In the genomic region with DNA sequence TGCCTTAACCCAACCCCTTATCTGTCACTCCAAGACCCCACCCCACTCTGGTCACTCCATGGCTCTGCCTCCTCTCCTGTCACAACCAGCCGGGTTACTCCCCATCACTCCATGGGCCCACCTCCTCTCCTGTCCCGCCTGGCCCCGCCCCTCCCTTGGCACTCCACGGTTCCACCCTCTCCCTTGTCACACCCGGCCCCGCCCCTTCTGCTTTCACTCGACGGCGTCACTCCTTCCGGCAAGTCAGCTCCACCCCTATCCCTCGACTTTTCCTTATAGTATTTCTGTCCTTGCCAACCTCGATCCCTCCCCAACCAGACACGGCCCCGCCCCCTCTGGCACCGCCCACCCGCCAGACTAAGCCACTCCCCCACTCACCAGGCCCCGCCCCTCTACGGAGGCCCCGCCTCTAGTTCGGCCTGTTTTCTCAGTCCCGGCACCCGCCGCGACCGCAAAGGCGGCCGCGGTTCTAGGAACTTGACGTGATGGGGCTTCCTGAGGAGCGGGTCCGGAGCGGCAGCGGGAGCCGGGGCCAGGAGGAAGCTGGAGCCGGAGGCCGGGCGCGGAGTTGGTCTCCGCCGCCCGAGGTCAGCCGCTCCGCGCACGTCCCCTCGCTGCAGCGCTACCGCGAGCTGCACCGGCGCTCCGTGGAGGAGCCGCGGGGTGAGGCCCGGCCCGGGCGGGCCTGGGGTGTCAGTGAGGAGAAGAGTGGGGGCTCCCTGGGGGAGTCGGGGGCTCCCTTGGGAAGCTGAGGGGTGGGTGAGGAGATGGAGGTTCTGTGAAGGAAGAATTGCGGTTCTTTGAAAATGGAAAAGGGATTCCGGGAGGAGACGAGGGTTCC, we compare ENCODE assay signal across 1 cellular context.
TF ChIP-seq lines count a peak whose summit lies in the region.

A gene with protein sequence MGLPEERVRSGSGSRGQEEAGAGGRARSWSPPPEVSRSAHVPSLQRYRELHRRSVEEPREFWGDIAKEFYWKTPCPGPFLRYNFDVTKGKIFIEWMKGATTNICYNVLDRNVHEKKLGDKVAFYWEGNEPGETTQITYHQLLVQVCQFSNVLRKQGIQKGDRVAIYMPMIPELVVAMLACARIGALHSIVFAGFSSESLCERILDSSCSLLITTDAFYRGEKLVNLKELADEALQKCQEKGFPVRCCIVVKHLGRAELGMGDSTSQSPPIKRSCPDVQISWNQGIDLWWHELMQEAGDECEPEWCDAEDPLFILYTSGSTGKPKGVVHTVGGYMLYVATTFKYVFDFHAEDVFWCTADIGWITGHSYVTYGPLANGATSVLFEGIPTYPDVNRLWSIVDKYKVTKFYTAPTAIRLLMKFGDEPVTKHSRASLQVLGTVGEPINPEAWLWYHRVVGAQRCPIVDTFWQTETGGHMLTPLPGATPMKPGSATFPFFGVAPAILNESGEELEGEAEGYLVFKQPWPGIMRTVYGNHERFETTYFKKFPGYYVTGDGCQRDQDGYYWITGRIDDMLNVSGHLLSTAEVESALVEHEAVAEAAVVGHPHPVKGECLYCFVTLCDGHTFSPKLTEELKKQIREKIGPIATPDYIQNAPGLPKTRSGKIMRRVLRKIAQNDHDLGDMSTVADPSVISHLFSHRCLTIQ (plus strand): TSS at position 452 of the 841 bp plus-strand sequence. CDS start 34 bp downstream, at position 486.

TF ChIP-seq in H1, 55 proteins besides CTCF, POLR2A, EP300 and RAD21 (continues in another document):
- TF ChIP-seq SIX5 (IDR thresholded peaks at IDR 0.05; ENCODE audit: low read depth, low read length) (no peak), TBP (IDR thresholded peaks at IDR 0.05; ENCODE audit: low read depth, low read length) (0 out of 2 replicates have a peak, but pooled peaks have one; percentile 17), PHF8 (conservative IDR thresholded peaks at IDR 0.05; ENCODE audit: low read depth, low read length) (peak; percentile 55), SUZ12 (IDR thresholded peaks at IDR 0.05; ENCODE audit: low read length) (no peak), POU5F1 (IDR thresholded peaks at IDR 0.05; ENCODE audit: low read depth, low read length) (no peak), SP4 (IDR thresholded peaks at IDR 0.05; ENCODE audit: low read length) (no peak; the same call in none of the 2 replicates), RNF2 (IDR thresholded peaks at IDR 0.05; ENCODE audit: borderline replicate concordance, low read depth, low read length, missing control alignments, poor library complexity, severe bottlenecking) (no peak), CTBP2 (IDR thresholded peaks at IDR 0.05; ENCODE audit: borderline replicate concordance, insufficient read depth, insufficient read length, low read length) (no peak), SP1 (IDR thresholded peaks at IDR 0.05; ENCODE audit: low read depth, low read length) (no peak; the same call in 1 of the 2 replicates), TAF7 (optimal IDR thresholded peaks at IDR 0.05; ENCODE audit: borderline replicate concordance, low read depth, low read length) (no peak), CREB1 (IDR thresholded peaks at IDR 0.05) (peak; percentile 70; the same call in 1 of the 2 replicates), FOSL1 (IDR thresholded peaks at IDR 0.05; ENCODE audit: insufficient read depth, low read depth, low read length) (no peak), SIRT6 (IDR thresholded peaks at IDR 0.05; ENCODE audit: low read length) (no peak), RXRA (IDR thresholded peaks at IDR 0.05; ENCODE audit: insufficient read depth, low read depth, low read length) (no peak), SRF (IDR thresholded peaks at IDR 0.05; ENCODE audit: low read depth, low read length) (no peak), BCL11A (IDR thresholded peaks at IDR 0.05; ENCODE audit: low read depth in 2 of 2, low read length in 2 of 2) (no peak), ZNF274 (IDR thresholded peaks at IDR 0.05; ENCODE audit: borderline replicate concordance, extremely low read depth, low read length) (no peak), EZH2 (IDR thresholded peaks at IDR 0.05; ENCODE audit: low read depth, low read length, severe bottlenecking) (no peak), HDAC2 (IDR thresholded peaks at IDR 0.05; ENCODE audit: borderline replicate concordance in 1 of 2, low read depth in 2 of 2, low read length in 2 of 2) (peak in 1 of 2 experiments; percentile 55; a peak in 2 of 4 replicates), NANOG (IDR thresholded peaks at IDR 0.05; ENCODE audit: insufficient read depth, low read depth, low read length, poor library complexity, severe bottlenecking) (no peak), CBX5 (IDR thresholded peaks at IDR 0.05; ENCODE audit: low read depth, low read length) (no peak), RFX5 (IDR thresholded peaks at IDR 0.05; ENCODE audit: borderline replicate concordance, low read depth, low read length) (no peak), TEAD4 (IDR thresholded peaks at IDR 0.05; ENCODE audit: low read depth, low read length) (no peak), MAFK (IDR thresholded peaks at IDR 0.05; ENCODE audit: low read depth, low read length) (no peak), JUND (IDR thresholded peaks at IDR 0.05; ENCODE audit: low read length) (no peak), JUN (IDR thresholded peaks at IDR 0.05; ENCODE audit: low read depth, low read length) (no peak), ASH2L (IDR thresholded peaks at IDR 0.05; ENCODE audit: low read length) (peak; percentile 58), SIN3A (conservative IDR thresholded peaks at IDR 0.05 in 1 of 2, IDR thresholded peaks at IDR 0.05 in 1 of 2; ENCODE audit: low read depth in 1 of 2, low read length in 2 of 2) (peak in 1 of 2 experiments; percentile 53; a peak in 1 of 4 replicates), NRF1 (IDR thresholded peaks at IDR 0.05; ENCODE audit: low read depth, low read length) (no peak), CBX8 (IDR thresholded peaks at IDR 0.05; ENCODE audit: borderline replicate concordance, low read depth, low read length) (no peak), POLR2AphosphoS5 (IDR thresholded peaks at IDR 0.05; ENCODE audit: low read depth, low read length) (no peak), CHD1 (IDR thresholded peaks at IDR 0.05; ENCODE audit: low read depth, low read length) (no peak), SAP30 (IDR thresholded peaks at IDR 0.05; ENCODE audit: insufficient read depth, insufficient replicate concordance, low read length) (no peak), GTF2F1 (IDR thresholded peaks at IDR 0.05; ENCODE audit: borderline replicate concordance, low read depth, low read length) (no peak), TCF12 (IDR thresholded peaks at IDR 0.05; ENCODE audit: low read depth, low read length) (no peak), YY1 (IDR thresholded peaks at IDR 0.05; ENCODE audit: low read depth, low read length) (no peak), BACH1 (IDR thresholded peaks at IDR 0.05; ENCODE audit: low read length) (no peak), CHD2 (IDR thresholded peaks at IDR 0.05; ENCODE audit: low read length) (no peak), KDM1A (IDR thresholded peaks at IDR 0.05; ENCODE audit: borderline replicate concordance, low read length) (no peak), RBBP5 (IDR thresholded peaks at IDR 0.05; ENCODE audit: borderline replicate concordance, low read depth, low read length) (no peak; the same call in 1 of the 2 replicates)
- TF ChIP-seq, protein P1, sequence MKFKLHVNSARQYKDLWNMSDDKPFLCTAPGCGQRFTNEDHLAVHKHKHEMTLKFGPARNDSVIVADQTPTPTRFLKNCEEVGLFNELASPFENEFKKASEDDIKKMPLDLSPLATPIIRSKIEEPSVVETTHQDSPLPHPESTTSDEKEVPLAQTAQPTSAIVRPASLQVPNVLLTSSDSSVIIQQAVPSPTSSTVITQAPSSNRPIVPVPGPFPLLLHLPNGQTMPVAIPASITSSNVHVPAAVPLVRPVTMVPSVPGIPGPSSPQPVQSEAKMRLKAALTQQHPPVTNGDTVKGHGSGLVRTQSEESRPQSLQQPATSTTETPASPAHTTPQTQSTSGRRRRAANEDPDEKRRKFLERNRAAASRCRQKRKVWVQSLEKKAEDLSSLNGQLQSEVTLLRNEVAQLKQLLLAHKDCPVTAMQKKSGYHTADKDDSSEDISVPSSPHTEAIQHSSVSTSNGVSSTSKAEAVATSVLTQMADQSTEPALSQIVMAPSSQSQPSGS (IDR thresholded peaks at IDR 0.05; ENCODE audit: low read length), result no peak
- TF ChIP-seq, protein P2, sequence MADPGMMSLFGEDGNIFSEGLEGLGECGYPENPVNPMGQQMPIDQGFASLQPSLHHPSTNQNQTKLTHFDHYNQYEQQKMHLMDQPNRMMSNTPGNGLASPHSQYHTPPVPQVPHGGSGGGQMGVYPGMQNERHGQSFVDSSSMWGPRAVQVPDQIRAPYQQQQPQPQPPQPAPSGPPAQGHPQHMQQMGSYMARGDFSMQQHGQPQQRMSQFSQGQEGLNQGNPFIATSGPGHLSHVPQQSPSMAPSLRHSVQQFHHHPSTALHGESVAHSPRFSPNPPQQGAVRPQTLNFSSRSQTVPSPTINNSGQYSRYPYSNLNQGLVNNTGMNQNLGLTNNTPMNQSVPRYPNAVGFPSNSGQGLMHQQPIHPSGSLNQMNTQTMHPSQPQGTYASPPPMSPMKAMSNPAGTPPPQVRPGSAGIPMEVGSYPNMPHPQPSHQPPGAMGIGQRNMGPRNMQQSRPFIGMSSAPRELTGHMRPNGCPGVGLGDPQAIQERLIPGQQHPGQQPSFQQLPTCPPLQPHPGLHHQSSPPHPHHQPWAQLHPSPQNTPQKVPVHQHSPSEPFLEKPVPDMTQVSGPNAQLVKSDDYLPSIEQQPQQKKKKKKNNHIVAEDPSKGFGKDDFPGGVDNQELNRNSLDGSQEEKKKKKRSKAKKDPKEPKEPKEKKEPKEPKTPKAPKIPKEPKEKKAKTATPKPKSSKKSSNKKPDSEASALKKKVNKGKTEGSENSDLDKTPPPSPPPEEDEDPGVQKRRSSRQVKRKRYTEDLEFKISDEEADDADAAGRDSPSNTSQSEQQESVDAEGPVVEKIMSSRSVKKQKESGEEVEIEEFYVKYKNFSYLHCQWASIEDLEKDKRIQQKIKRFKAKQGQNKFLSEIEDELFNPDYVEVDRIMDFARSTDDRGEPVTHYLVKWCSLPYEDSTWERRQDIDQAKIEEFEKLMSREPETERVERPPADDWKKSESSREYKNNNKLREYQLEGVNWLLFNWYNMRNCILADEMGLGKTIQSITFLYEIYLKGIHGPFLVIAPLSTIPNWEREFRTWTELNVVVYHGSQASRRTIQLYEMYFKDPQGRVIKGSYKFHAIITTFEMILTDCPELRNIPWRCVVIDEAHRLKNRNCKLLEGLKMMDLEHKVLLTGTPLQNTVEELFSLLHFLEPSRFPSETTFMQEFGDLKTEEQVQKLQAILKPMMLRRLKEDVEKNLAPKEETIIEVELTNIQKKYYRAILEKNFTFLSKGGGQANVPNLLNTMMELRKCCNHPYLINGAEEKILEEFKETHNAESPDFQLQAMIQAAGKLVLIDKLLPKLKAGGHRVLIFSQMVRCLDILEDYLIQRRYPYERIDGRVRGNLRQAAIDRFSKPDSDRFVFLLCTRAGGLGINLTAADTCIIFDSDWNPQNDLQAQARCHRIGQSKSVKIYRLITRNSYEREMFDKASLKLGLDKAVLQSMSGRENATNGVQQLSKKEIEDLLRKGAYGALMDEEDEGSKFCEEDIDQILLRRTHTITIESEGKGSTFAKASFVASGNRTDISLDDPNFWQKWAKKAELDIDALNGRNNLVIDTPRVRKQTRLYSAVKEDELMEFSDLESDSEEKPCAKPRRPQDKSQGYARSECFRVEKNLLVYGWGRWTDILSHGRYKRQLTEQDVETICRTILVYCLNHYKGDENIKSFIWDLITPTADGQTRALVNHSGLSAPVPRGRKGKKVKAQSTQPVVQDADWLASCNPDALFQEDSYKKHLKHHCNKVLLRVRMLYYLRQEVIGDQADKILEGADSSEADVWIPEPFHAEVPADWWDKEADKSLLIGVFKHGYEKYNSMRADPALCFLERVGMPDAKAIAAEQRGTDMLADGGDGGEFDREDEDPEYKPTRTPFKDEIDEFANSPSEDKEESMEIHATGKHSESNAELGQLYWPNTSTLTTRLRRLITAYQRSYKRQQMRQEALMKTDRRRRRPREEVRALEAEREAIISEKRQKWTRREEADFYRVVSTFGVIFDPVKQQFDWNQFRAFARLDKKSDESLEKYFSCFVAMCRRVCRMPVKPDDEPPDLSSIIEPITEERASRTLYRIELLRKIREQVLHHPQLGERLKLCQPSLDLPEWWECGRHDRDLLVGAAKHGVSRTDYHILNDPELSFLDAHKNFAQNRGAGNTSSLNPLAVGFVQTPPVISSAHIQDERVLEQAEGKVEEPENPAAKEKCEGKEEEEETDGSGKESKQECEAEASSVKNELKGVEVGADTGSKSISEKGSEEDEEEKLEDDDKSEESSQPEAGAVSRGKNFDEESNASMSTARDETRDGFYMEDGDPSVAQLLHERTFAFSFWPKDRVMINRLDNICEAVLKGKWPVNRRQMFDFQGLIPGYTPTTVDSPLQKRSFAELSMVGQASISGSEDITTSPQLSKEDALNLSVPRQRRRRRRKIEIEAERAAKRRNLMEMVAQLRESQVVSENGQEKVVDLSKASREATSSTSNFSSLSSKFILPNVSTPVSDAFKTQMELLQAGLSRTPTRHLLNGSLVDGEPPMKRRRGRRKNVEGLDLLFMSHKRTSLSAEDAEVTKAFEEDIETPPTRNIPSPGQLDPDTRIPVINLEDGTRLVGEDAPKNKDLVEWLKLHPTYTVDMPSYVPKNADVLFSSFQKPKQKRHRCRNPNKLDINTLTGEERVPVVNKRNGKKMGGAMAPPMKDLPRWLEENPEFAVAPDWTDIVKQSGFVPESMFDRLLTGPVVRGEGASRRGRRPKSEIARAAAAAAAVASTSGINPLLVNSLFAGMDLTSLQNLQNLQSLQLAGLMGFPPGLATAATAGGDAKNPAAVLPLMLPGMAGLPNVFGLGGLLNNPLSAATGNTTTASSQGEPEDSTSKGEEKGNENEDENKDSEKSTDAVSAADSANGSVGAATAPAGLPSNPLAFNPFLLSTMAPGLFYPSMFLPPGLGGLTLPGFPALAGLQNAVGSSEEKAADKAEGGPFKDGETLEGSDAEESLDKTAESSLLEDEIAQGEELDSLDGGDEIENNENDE (IDR thresholded peaks at IDR 0.05; ENCODE audit: insufficient replicate concordance, low read length), result no peak
- TF ChIP-seq, protein P3, sequence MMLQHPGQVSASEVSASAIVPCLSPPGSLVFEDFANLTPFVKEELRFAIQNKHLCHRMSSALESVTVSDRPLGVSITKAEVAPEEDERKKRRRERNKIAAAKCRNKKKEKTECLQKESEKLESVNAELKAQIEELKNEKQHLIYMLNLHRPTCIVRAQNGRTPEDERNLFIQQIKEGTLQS (IDR thresholded peaks at IDR 0.05; ENCODE audit: insufficient read depth, low read depth, low read length), result no peak
- TF ChIP-seq, protein P4, sequence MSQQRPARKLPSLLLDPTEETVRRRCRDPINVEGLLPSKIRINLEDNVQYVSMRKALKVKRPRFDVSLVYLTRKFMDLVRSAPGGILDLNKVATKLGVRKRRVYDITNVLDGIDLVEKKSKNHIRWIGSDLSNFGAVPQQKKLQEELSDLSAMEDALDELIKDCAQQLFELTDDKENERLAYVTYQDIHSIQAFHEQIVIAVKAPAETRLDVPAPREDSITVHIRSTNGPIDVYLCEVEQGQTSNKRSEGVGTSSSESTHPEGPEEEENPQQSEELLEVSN (IDR thresholded peaks at IDR 0.05), result no peak
- TF ChIP-seq, protein P5, sequence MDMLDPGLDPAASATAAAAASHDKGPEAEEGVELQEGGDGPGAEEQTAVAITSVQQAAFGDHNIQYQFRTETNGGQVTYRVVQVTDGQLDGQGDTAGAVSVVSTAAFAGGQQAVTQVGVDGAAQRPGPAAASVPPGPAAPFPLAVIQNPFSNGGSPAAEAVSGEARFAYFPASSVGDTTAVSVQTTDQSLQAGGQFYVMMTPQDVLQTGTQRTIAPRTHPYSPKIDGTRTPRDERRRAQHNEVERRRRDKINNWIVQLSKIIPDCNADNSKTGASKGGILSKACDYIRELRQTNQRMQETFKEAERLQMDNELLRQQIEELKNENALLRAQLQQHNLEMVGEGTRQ (IDR thresholded peaks at IDR 0.05; ENCODE audit: low read length), result no peak
- TF ChIP-seq, protein P6, sequence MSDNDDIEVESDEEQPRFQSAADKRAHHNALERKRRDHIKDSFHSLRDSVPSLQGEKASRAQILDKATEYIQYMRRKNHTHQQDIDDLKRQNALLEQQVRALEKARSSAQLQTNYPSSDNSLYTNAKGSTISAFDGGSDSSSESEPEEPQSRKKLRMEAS (IDR thresholded peaks at IDR 0.05), result no peak
